8 cellular contexts compared by ENCODE assay signal in the genomic region with DNA sequence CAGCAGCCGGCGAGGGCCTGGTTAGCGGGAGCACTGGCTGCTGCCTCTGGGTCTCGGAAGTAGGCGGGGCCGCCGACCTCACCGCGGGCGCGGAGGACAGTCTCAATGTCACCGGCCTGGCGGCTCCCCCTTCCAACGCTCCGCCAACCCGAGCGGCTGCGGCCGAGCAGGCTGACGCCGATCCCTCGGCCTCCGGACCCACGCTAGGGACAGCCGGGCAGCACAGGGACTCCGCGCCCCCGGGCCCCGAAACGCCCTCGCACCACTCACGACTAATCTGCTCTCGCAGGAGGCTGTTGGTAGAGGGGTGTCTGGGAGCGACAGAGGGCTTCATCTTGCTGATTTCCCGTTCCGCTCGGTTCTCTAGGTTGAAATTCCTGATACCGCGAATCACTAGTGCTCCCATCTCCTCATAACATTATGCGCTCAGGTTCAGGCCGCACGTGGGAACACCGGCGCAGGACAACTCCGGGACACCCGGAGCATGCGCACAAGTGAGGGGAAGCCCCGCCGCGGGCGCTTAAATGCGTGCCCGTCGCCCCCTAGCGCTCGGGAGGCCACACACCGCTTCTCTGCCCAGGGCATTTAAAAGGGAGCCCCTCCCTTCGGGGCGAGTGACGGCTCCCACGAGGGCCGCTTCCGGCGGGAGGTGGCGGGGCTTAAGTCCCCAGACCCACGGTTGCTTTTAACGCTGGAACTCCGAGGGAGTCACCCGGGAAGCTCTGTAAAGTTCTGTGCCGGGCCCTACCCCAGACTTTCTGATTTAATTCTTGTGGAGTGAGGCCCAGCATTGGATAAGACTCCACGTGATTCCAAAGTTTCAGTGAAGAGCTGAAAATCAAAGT. TPM values are rescaled to one million over a fixed set of nuclear protein-coding genes. Genes with fewer than 3 reads are reported as not detected.
A peak's percentile ranks its signal among the peaks of the same experiment; 100 is the strongest.
DNase-seq lines count a peak whose midpoint lies in the region; ATAC-seq and TF ChIP-seq lines count a peak whose summit lies in the region.

Gene NDUFAF4 (minus strand): TSS at position 496 of the 845 bp plus-strand sequence. CDS start 90 bp downstream, at position 406.

- no peaks in the 10 kb centered on the region for H3K9me3 Mint-ChIP-seq in Caco-2 (ENCODE audit: unreplicated experiment)
- H3K9me3 Mint-ChIP-seq in effector memory CD8-positive, alpha-beta T cell = no peaks in the 10 kb centered on the region

- no peaks in the 10 kb centered on the region for H3K27me3 ChIP-seq in Caco-2 (replicated peaks; ENCODE audit: control insufficient read depth, insufficient read depth, low read length)
- H3K27me3 ChIP-seq in mesendoderm (ENCODE audit: insufficient read depth, low read length, poor library complexity) = no peaks in the 10 kb centered on the region

- H3K27ac Mint-ChIP-seq in Caco-2 (ENCODE audit: unreplicated experiment) = peak within 1 kb of the TSS; percentile 67
- H3K27ac Mint-ChIP-seq in effector memory CD8-positive, alpha-beta T cell = peak within 1 kb of the TSS; percentile 93 to 98

- peak within 1 kb of the TSS; percentile 32 for H2BK5ac ChIP-seq in mesendoderm (ENCODE audit: low read length)

- no peak within 1 kb of the TSS for H2AK5ac ChIP-seq in mesendoderm (ENCODE audit: low read length)

- H3K4me3 ChIP-seq in Caco-2 (ENCODE audit: low read depth, low read length) (peak within 1 kb of the TSS; percentile 93), mesendoderm (ENCODE audit: low read length) (peak within 1 kb of the TSS; percentile 96)

- H3K9ac ChIP-seq in mesendoderm (ENCODE audit: low read length) = peak within 1 kb of the TSS; percentile 95

- H3K79me1 ChIP-seq in mesendoderm (ENCODE audit: low read length) = peaks cover 9% of the 10 kb centered on the region

- DNase-seq in Caco-2 = peak; percentile 93 to 95
- DNase-seq in HT1080 (ENCODE audit: low read depth) = peak; percentile 90
- peak; percentile 80 to 93 for DNase-seq in NOMO-1 (lab: John Stamatoyannopoulos, UW; ENCODE audit: unreplicated experiment in 2 of 2)
- DNase-seq in activated CD8-positive, alpha-beta memory T cell treated with anti-CD3 and anti-CD28 coated beads for 4 hours (ENCODE audit: low read depth in 2 of 2) = peak; percentile 93 to 95
- peak; percentile 92 for DNase-seq in effector memory CD8-positive, alpha-beta T cell
- DNase-seq in mesendoderm = peak; percentile 95
- peak; percentile 91 for DNase-seq in stimulated activated CD8-positive, alpha-beta memory T cell treated with anti-CD3 and anti-CD28 coated beads, Interleukin-15, amount 100 ng/mL, for 1 hour (ENCODE audit: low read depth)

- intact Hi-C loops in Caco-2 (cut with micrococcal nuclease; ENCODE audit: unreplicated experiment) = loop anchor here (1.0 to 5.0 kb wide), 6 partner anchors 27 to 505 kb away; partner anchors contain the start of genes GPR63, KLHL32 and UFL1

- CTCF ChIA-PET in Caco-2 (lab: Charles Lee) = interaction anchor here (0.6 to 1.5 kb wide), 3 partner anchors 158 to 271 kb away, joined by 4 to 5 read pairs (median 5); no protein-coding TSS in a partner anchor

- peaks cover 8% of the 10 kb centered on the region for H3K4me1 Mint-ChIP-seq in Caco-2 (ENCODE audit: low read depth, unreplicated experiment)
- H3K4me1 Mint-ChIP-seq in effector memory CD8-positive, alpha-beta T cell (ENCODE audit: low read depth in 2 of 2) = peaks cover 13 to 17% of the 10 kb centered on the region in 2 donors

- peaks cover 19% of the 10 kb centered on the region for H3K79me2 ChIP-seq in mesendoderm (ENCODE audit: control insufficient read depth, insufficient read depth, low read length)

- H4K5ac ChIP-seq in mesendoderm (ENCODE audit: low read length) = peak within 1 kb of the TSS; percentile 30

- H3K4ac ChIP-seq in mesendoderm (ENCODE audit: low read depth, low read length) = peak within 1 kb of the TSS; percentile 73

- peak within 1 kb of the TSS; percentile 97 for H3K56ac ChIP-seq in mesendoderm (ENCODE audit: low read length)

- H4K8ac ChIP-seq in mesendoderm (ENCODE audit: low read depth, low read length) = no peak within 1 kb of the TSS

- H3K27ac ChIP-seq in mesendoderm (ENCODE audit: low read depth, low read length) = peak within 1 kb of the TSS; percentile 87

- H3K18ac ChIP-seq in mesendoderm (ENCODE audit: low read length) = peak within 1 kb of the TSS; percentile 97

- H3K4me1 ChIP-seq in Caco-2 (peaks cover 6% of the 10 kb centered on the region; the same call in 1 of the 2 replicates), mesendoderm (ENCODE audit: control insufficient read depth, low read depth, low read length) (no peaks in the 10 kb centered on the region)

- peaks cover 6% of the 10 kb centered on the region for H3K36me3 Mint-ChIP-seq in Caco-2 (ENCODE audit: insufficient read depth, unreplicated experiment)
- peaks cover 25% of the 10 kb centered on the region for H3K36me3 Mint-ChIP-seq in effector memory CD8-positive, alpha-beta T cell (ENCODE audit: insufficient read depth)

- peak within 1 kb of the TSS; percentile 90 for H3K4me2 ChIP-seq in mesendoderm (ENCODE audit: low read length)

- H3K36me3 ChIP-seq in Caco-2 (ENCODE audit: control insufficient read depth, insufficient read depth, low read length) (no peaks in the 10 kb centered on the region), mesendoderm (ENCODE audit: control insufficient read depth, insufficient read depth, low read length) (no peaks in the 10 kb centered on the region)

- H3K4me3 Mint-ChIP-seq in Caco-2 (ENCODE audit: unreplicated experiment) = peak within 1 kb of the TSS; percentile 75
- peak within 1 kb of the TSS; percentile 90 to 95 for H3K4me3 Mint-ChIP-seq in effector memory CD8-positive, alpha-beta T cell

- WGBS in mesendoderm (ENCODE audit: extremely low coverage, insufficient coverage, low lambda C conversion rate) = no CpG with 5 or more reads among the region's 71 CpGs

- peak; percentile 90 for ATAC-seq in GM21360 (IDR thresholded peaks at IDR 0.05; ENCODE audit: unreplicated experiment)
- peak; percentile 90 for ATAC-seq in effector memory CD8-positive, alpha-beta T cell (replicated peaks)

- no peak within 1 kb of the TSS for H2BK120ac ChIP-seq in mesendoderm (ENCODE audit: low read depth, low read length)

- BruUV-seq in Caco-2 (replicated peaks; lab: Mats Ljungman, UMichigan) = no TSS peak

- POLR2A ChIA-PET in Caco-2 (lab: Charles Lee) = interaction anchor here (0.6 kb wide), 1 partner anchor 12 kb away, joined by 5 read pairs; no protein-coding TSS in a partner anchor

- peak; percentile 81 to 87 for TF ChIP-seq CTCF in Caco-2 (IDR thresholded peaks at IDR 0.05; ENCODE audit: insufficient read depth in 1 of 2, low read depth in 1 of 2, low read length in 1 of 2, severe bottlenecking in 1 of 2, unreplicated experiment in 1 of 2)

- no peaks in the 10 kb centered on the region for H3K27me3 Mint-ChIP-seq in Caco-2 (ENCODE audit: insufficient read depth, unreplicated experiment)
- H3K27me3 Mint-ChIP-seq in effector memory CD8-positive, alpha-beta T cell = peaks cover 14 to 17% of the 10 kb centered on the region in 2 donors

- peak within 1 kb of the TSS; percentile 60 for H3K23ac ChIP-seq in mesendoderm (ENCODE audit: low read length)

- H2BK15ac ChIP-seq in mesendoderm (replicated peaks; ENCODE audit: low read depth) = no peak within 1 kb of the TSS

- no peaks in the 10 kb centered on the region for H3K9me3 ChIP-seq in Caco-2

RNA-seq across cellular contexts. Expression of gene NDUFAF4, which starts in this region (rescaled TPM):
- 44.1 and 51.8 TPM in 2 replicates for total RNA-seq in Caco-2 (2022)
- 45.9 and 47.6 TPM in 2 replicates for total RNA-seq in HT1080 (2014; rRNA removed; shearing (Covaris generic))
- polyA plus RNA-seq in HT1080 (2015; cell fraction: cytosol; rRNA removed) = 61.7 and 74.6 TPM in 2 replicates
- 38.0 and 38.3 TPM in 2 replicates for polyA plus RNA-seq in HT1080 (2015; cell fraction: nucleus; rRNA removed)
- polyA plus RNA-seq in mesendoderm (2013, experiment 1 of 2) = 114 TPM
- 107 TPM for polyA plus RNA-seq in mesendoderm (2013, experiment 2 of 2)

Comparison
In these comparisons a context has a peak if more than half of its experiments do, and no peak if none do; other contexts are left out.
1. Peak in every context shown above with its lines: DNase-seq, ATAC-seq, H3K4me3 ChIP-seq and H3K27ac ChIP-seq.